In the genomic region with DNA sequence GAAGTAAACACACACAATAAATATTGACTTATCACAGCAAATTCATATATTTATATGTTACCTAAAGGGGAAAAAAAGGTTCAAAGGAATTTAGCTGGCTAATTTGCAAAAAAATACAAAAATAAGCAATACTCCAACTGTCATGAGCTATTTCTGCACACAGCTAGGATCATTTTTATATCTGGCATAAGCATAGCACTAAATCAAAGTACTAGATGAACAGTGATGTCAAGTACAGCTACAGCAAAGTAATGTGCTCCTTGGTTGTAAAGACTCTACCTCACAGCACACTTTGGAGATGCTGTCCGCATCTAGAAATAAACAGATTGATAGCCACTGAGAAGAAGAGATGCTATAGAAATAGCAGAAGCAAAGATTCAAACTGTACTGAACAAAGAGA, we compare ENCODE assay signal across 17 cellular contexts.
"Had no signal": no experiment of that assay in that cellular context is flagged by ENCODE, and none has a peak within 500 bp of the region (broad histone marks: within the 10 kb centered on the region; RNA-seq: fewer than 3 reads in every experiment).

No MANE protein-coding gene starts in this region.

- H3K9me3 Mint-ChIP-seq: activated CD4-positive, alpha-beta memory T cell treated with anti-CD3 and anti-CD28 coated beads, Interleukin-2, amount 10 ng/mL, durations not matched to agents 7 days and 5 days; activated naive CD4-positive, alpha-beta T cell treated with anti-CD3 and anti-CD28 coated beads for 36 hours; activated naive CD8-positive, alpha-beta T cell treated with anti-CD3 and anti-CD28 coated beads, Interleukin-2, amount 50 U/mL, for 24 hours; activated T-helper 2 cell treated with anti-CD3 and anti-CD28 coated beads, Interferon-gamma antibody, Interleukin-2, Interleukin-4, amounts not matched to agents 10 μg/mL and 5 μg/mL and 100 μg/mL, durations not matched to agents 14 hours and 24 hours and 36 hours had no signal

- H3K4me3 ChIP-seq: ascending aorta, ovary, spleen, tibial nerve had no signal

- H3K27ac Mint-ChIP-seq: activated CD4-positive, alpha-beta memory T cell treated with anti-CD3 and anti-CD28 coated beads, Interleukin-2, amount 10 ng/mL, durations not matched to agents 7 days and 5 days; activated CD8-positive, alpha-beta memory T cell treated with anti-CD3 and anti-CD28 coated beads, Interleukin-2, amount 10 ng/mL, durations not matched to agents 7 days and 5 days; activated naive CD4-positive, alpha-beta T cell treated with anti-CD3 and anti-CD28 coated beads for 36 hours; activated naive CD8-positive, alpha-beta T cell treated with anti-CD3 and anti-CD28 coated beads, Interleukin-2, amount 50 U/mL, for 24 hours; activated T-helper 2 cell treated with anti-CD3 and anti-CD28 coated beads, Interferon-gamma antibody, Interleukin-2, Interleukin-4, amounts not matched to agents 10 μg/mL and 5 μg/mL and 100 μg/mL, durations not matched to agents 14 hours and 24 hours and 36 hours had no signal

- H3K27me3 Mint-ChIP-seq: activated CD4-positive, alpha-beta memory T cell treated with anti-CD3 and anti-CD28 coated beads, Interleukin-2, amount 10 ng/mL, durations not matched to agents 7 days and 5 days; activated CD8-positive, alpha-beta memory T cell treated with anti-CD3 and anti-CD28 coated beads, Interleukin-2, amount 10 ng/mL, durations not matched to agents 7 days and 5 days; activated naive CD8-positive, alpha-beta T cell treated with anti-CD3 and anti-CD28 coated beads, Interleukin-2, amount 50 U/mL, for 24 hours had no signal

- H3K27ac ChIP-seq: ascending aorta had no signal

- H3K36me3 ChIP-seq: ascending aorta, ovary, tibial nerve had no signal

- H3K4me3 Mint-ChIP-seq: activated CD4-positive, alpha-beta memory T cell treated with anti-CD3 and anti-CD28 coated beads, Interleukin-2, amount 10 ng/mL, durations not matched to agents 7 days and 5 days; activated CD8-positive, alpha-beta memory T cell treated with anti-CD3 and anti-CD28 coated beads, Interleukin-2, amount 10 ng/mL, durations not matched to agents 7 days and 5 days; activated naive CD4-positive, alpha-beta T cell treated with anti-CD3 and anti-CD28 coated beads for 36 hours; activated naive CD8-positive, alpha-beta T cell treated with anti-CD3 and anti-CD28 coated beads, Interleukin-2, amount 50 U/mL, for 24 hours had no signal

- DNase-seq: activated CD4-positive, alpha-beta memory T cell treated with anti-CD3 and anti-CD28 coated beads, Interleukin-2, amount 10 ng/mL, durations not matched to agents 7 days and 5 days; activated CD4-positive, alpha-beta T cell treated with anti-CD3 and anti-CD28 coated beads for 48 hours; activated CD4-positive, CD25-positive, alpha-beta regulatory T cell; activated CD8-positive, alpha-beta memory T cell treated with anti-CD3 and anti-CD28 coated beads, Interleukin-2, amount 10 ng/mL, durations not matched to agents 7 days and 5 days; activated naive CD4-positive, alpha-beta T cell treated with anti-CD3 and anti-CD28 coated beads for 36 hours; activated naive CD8-positive, alpha-beta T cell treated with anti-CD3 and anti-CD28 coated beads, Interleukin-2, amount 50 U/mL, for 24 hours; effector CD4-positive, alpha-beta T cell; spleen; stimulated activated CD8-positive, alpha-beta memory T cell treated with anti-CD3 and anti-CD28 coated beads, Interleukin-4, amount 100 ng/mL, for 48 hours; stimulated activated naive CD4-positive, alpha-beta T cell treated with Interleukin-2 at 50 U/mL for 16 hours; T-helper 1 cell; T1000 had no signal

- H3K27me3 ChIP-seq: ascending aorta, ovary, spleen, tibial nerve had no signal

- ATAC-seq: activated CD8-positive, alpha-beta memory T cell treated with anti-CD3 and anti-CD28 coated beads, Interleukin-2, amount 10 ng/mL, durations not matched to agents 7 days and 5 days; activated naive CD8-positive, alpha-beta T cell treated with anti-CD3 and anti-CD28 coated beads, Interleukin-2, amount 50 U/mL, for 24 hours; esophagus mucosa had no signal

- H3K9me3 ChIP-seq: ascending aorta, ovary, spleen, tibial nerve had no signal
